Comparison of ENCODE assay signal across 10 cellular contexts in genomic region chr5:55920784-55921183, GRCh38.
DNase-seq lines count a peak whose midpoint lies in the region; ATAC-seq, FAIRE-seq and TF ChIP-seq lines count a peak whose summit lies in the region.
"Had no signal": no experiment of that assay in that cellular context is flagged by ENCODE, and none has a peak within 500 bp of the region (broad histone marks: within the 10 kb centered on the region; RNA-seq: fewer than 3 reads in every experiment).

No MANE protein-coding gene starts in this region.

- TF ChIP-seq CTCF in AG09309 (IDR thresholded peaks at IDR 0.05; ENCODE audit: control insufficient read depth, insufficient read depth, low read depth, low read length, missing control alignments) (peak; percentile 40), GM10266 (IDR thresholded peaks at IDR 0.05; ENCODE audit: control insufficient read depth, insufficient read depth, low read depth, missing control alignments) (peak; percentile 21), fibroblast of mammary gland (conservative IDR thresholded peaks at IDR 0.05; ENCODE audit: control insufficient read depth, insufficient read depth, low read depth, low read length) (peak; percentile 59)

- WGBS in small intestine, 3 donors: 80 to 84% (median 81%) methylated on average over 5 of the region's 5 CpGs

- no peak overlapping the region for H3K27ac ChIP-seq in small intestine (ENCODE audit: low read depth in 1 of 2, low read length in 1 of 2)

- H3K9me3 ChIP-seq in small intestine (ENCODE audit: control insufficient read depth, low read depth): no peaks in the 10 kb centered on the region

- no peak overlapping the region for H3K27ac Mint-ChIP-seq in stimulated activated memory B cell treated with anti-CD40 and anti-IgM and Interleukin-4, amounts not matched to agents 10 μg/mL and 1 μg/mL and 100 μg/mL, for 72 hours
- H3K27ac Mint-ChIP-seq: type B pancreatic cell had no signal

- H3K4me1 Mint-ChIP-seq in stimulated activated memory B cell treated with anti-CD40 and anti-IgM and Interleukin-4, amounts not matched to agents 10 μg/mL and 1 μg/mL and 100 μg/mL, for 72 hours: peaks cover 22% of the 10 kb centered on the region

- H3K27me3 Mint-ChIP-seq in stimulated activated memory B cell treated with anti-CD40 and anti-IgM and Interleukin-4, amounts not matched to agents 10 μg/mL and 1 μg/mL and 100 μg/mL, for 72 hours: peaks cover 24% of the 10 kb centered on the region
- H3K27me3 Mint-ChIP-seq: type B pancreatic cell had no signal

- no peak overlapping the region for H3K4me3 ChIP-seq in AG09309 (ENCODE audit: control insufficient read depth, low read depth, low read length)
- H3K4me3 ChIP-seq in fibroblast of mammary gland (ENCODE audit: control insufficient read depth, low read depth, low read length): no peak overlapping the region
- no peak overlapping the region for H3K4me3 ChIP-seq in small intestine (ENCODE audit: low read depth in 1 of 2, low read length in 2 of 2)

- no peaks in the 10 kb centered on the region for H3K36me3 ChIP-seq in small intestine (ENCODE audit: control insufficient read depth in 2 of 2, insufficient read depth in 2 of 2, low read length in 2 of 2)

- H3K27me3 ChIP-seq in small intestine (ENCODE audit: control insufficient read depth in 2 of 2, insufficient read depth in 2 of 2, low read length in 2 of 2): no peaks in the 10 kb centered on the region

- no peaks in the 10 kb centered on the region for H3K36me3 Mint-ChIP-seq in stimulated activated memory B cell treated with anti-CD40 and anti-IgM and Interleukin-4, amounts not matched to agents 10 μg/mL and 1 μg/mL and 100 μg/mL, for 72 hours
- H3K36me3 Mint-ChIP-seq: type B pancreatic cell had no signal

- H3K4me3 Mint-ChIP-seq in stimulated activated memory B cell treated with anti-CD40 and anti-IgM and Interleukin-4, amounts not matched to agents 10 μg/mL and 1 μg/mL and 100 μg/mL, for 72 hours: no peak overlapping the region
- H3K4me3 Mint-ChIP-seq: type B pancreatic cell had no signal

- H3K4me1 ChIP-seq in small intestine (ENCODE audit: control insufficient read depth in 2 of 2, insufficient read depth in 1 of 2, low read depth in 1 of 2, low read length in 1 of 2): no peaks in the 10 kb centered on the region

- FAIRE-seq in small intestine (lab: Jason Lieb, UNC): no peak

- ATAC-seq in stimulated activated memory B cell treated with anti-CD40 and anti-IgM and Interleukin-4, amounts not matched to agents 10 μg/mL and 1 μg/mL and 100 μg/mL, for 72 hours: no peak
- no peak for ATAC-seq in GM21576 (IDR thresholded peaks at IDR 0.05; ENCODE audit: unreplicated experiment)

- no peaks in the 10 kb centered on the region for H3K9me3 Mint-ChIP-seq in stimulated activated memory B cell treated with anti-CD40 and anti-IgM and Interleukin-4, amounts not matched to agents 10 μg/mL and 1 μg/mL and 100 μg/mL, for 72 hours
- H3K9me3 Mint-ChIP-seq: type B pancreatic cell had no signal

- DNase-seq in AG09309 (ENCODE audit: low read depth): no peak
- DNase-seq in GM10266 (ENCODE audit: extremely low spot score): no peak
- DNase-seq in OCI-M1 (lab: John Stamatoyannopoulos, UW): peak; percentile 58
- no peak for DNase-seq in fibroblast of mammary gland (ENCODE audit: low read depth)
- DNase-seq in small intestine: no peak
- no peak for DNase-seq in NCI-H1930 (lab: John Stamatoyannopoulos, UW)
- DNase-seq: NCI-H1417 treated with DMSO at 0.1 percent for 48 hours had no signal
